19 cellular contexts compared by ENCODE assay signal in the genomic region with DNA sequence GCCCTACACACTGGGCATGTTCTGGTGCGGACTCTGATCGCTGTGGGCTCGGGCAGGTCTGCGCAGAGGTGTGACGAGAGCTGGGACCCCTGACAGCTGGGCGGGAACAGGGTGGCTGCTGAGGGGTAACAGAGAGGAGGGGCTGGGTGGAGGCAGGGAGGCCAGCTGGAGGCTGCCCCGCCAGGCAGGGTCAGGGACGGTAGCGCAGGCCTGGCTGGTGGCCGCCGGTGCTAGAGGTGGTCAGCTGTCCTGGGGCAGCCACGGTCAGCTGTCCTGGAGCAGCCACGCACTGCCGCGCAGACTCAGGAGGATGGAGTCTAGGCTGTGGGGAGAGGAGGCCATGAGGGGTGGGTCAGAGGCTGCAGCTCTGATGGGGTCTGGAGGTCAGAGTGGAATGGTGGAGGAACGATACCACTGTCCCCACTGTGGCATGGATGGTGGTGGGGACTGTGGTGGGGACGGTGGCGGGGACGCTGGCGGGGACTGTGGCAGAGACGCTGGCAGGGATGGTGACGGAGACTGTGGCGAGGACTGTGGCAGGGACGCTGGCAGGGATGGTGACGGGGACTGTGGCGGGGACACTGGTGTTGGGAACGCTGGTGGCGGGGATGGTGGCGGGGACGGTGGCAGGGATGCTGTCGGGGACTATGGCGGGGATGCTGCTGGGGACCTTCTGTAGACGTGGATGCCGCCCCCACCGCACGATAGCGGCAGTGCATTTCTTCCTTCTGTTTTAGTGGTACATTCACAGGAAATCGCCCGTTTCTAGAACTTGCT. TPM values are rescaled to one million over a fixed set of nuclear protein-coding genes. Genes with fewer than 3 reads are reported as not detected.
DNase-seq lines count a peak whose midpoint lies in the region; ATAC-seq, FAIRE-seq and TF ChIP-seq lines count a peak whose summit lies in the region.
"Had no signal": no experiment of that assay in that cellular context is flagged by ENCODE, and none has a peak within 500 bp of the region (broad histone marks: within the 10 kb centered on the region; RNA-seq: fewer than 3 reads in every experiment).

No MANE protein-coding gene starts in this region.

- TF ChIP-seq EP300 in transverse colon (IDR thresholded peaks at IDR 0.05; ENCODE audit: low read depth), result no peak

- no peak for FAIRE-seq in kidney (lab: Jason Lieb, UNC)

- in situ Hi-C loops in transverse colon (cut with MboI; ENCODE audit: low pct_ligation_motif_present in 1 of 4, low pct_unique_long_range_greater_than_20kb in 1 of 4, low sequenced_read_pairs in 3 of 4), result no loop called here

- H3K4me3 ChIP-seq in kidney (ENCODE audit: low read length in 2 of 2) (no peak overlapping the region), tibial artery (no peak overlapping the region), transverse colon (no peak overlapping the region)
- H3K4me3 ChIP-seq: ascending aorta, PC-9, testis had no signal

- H3K4me1 ChIP-seq in kidney (ENCODE audit: control insufficient read depth in 1 of 2, insufficient read depth in 1 of 2, low read depth in 1 of 2, low read length in 2 of 2) (no peaks in the 10 kb centered on the region), tibial artery (peaks cover 0 to 8% (median 0%) of the 10 kb centered on the region in 4 donors), transverse colon (peaks cover 4 to 12% (median 8%) of the 10 kb centered on the region in 4 donors)
- H3K4me1 ChIP-seq: ascending aorta, testis had no signal

- DNase-seq in Right ventricle myocardium inferior (ENCODE audit: missing footprints) (peak; percentile 45), left cardiac atrium (no peak), kidney (peak; percentile 69), tibial artery (peak; percentile 9 to 38), germinal center (ENCODE audit: low spot score) (no peak), transverse colon (no peak)
- peak; percentile 39 for DNase-seq in activated CD8-positive, alpha-beta memory T cell treated with anti-CD3 and anti-CD28 coated beads, Interleukin-2, amount 50 U/mL, for 48 hours
- DNase-seq: activated naive CD4-positive, alpha-beta T cell treated with Interleukin-2 at 50 U/mL for 16 hours; DMS53; effector memory CD8-positive, alpha-beta T cell; NCI-H1105 treated with DMSO at 0.1 percent for 48 hours; NCI-H2081; PC-9; stimulated activated CD4-positive, alpha-beta T cell treated with anti-CD3 and anti-CD28 coated beads, Interleukin-15, amount 100 ng/mL, for 24 hours; T-helper 9 cell; testis had no signal

- TF ChIP-seq POLR2A in transverse colon (IDR thresholded peaks at IDR 0.05), result no peak

- no peaks in the 10 kb centered on the region for H3K36me3 ChIP-seq in kidney (ENCODE audit: control insufficient read depth in 1 of 2, insufficient read depth in 2 of 2, low read length in 2 of 2)
- H3K36me3 ChIP-seq in tibial artery, result no peaks in the 10 kb centered on the region
- no peaks in the 10 kb centered on the region for H3K36me3 ChIP-seq in transverse colon
- H3K36me3 ChIP-seq: ascending aorta had no signal

- no peak for ATAC-seq in Right ventricle myocardium inferior
- no peak for ATAC-seq in left cardiac atrium
- no peak for ATAC-seq in GM21529 (IDR thresholded peaks at IDR 0.05; ENCODE audit: unreplicated experiment)
- ATAC-seq: effector memory CD8-positive, alpha-beta T cell had no signal

- H3K27me3 ChIP-seq in tibial artery (peaks cover 0 to 25% of the 10 kb centered on the region in 2 donors), transverse colon (peaks cover 6% of the 10 kb centered on the region)
- H3K27me3 ChIP-seq: ascending aorta, neutrophil, testis had no signal

- H3K9me3 ChIP-seq in kidney (ENCODE audit: control insufficient read depth in 1 of 2, low read length in 2 of 2), result peaks cover 0 to 4% of the 10 kb centered on the region in 2 donors
- H3K9me3 ChIP-seq in tibial artery, result peaks cover 0 to 18% (median 5%) of the 10 kb centered on the region in 3 donors
- peaks cover 0 to 7% of the 10 kb centered on the region in 2 donors for H3K9me3 ChIP-seq in transverse colon
- H3K9me3 ChIP-seq: neutrophil, testis had no signal

- no peak overlapping the region for H3K27ac ChIP-seq in kidney (ENCODE audit: low read depth in 2 of 2, low read length in 2 of 2)
- H3K27ac ChIP-seq in tibial artery, result no peak overlapping the region
- H3K27ac ChIP-seq in transverse colon, result no peak overlapping the region
- H3K27ac ChIP-seq: ascending aorta, neutrophil, PC-9, testis had no signal

- no peak overlapping the region for H3K9ac ChIP-seq in kidney (ENCODE audit: low read length in 2 of 2)

- intact Hi-C loops in Right ventricle myocardium inferior (cut with DNase I), result no loop called here
- intact Hi-C loops in left cardiac atrium (cut with DNase I), result loop anchor here in 1 of 2 donors (10.0 kb wide), 1 partner anchor 61 kb away; no protein-coding TSS in a partner anchor
- intact Hi-C loops in kidney (cut with DNase I), result no loop called here
- intact Hi-C loops in tibial artery (cut with DNase I; ENCODE audit: low total_unique reads), result no loop called here
- intact Hi-C loops in transverse colon (cut with DNase I; ENCODE audit: low total_unique reads), result no loop called here

- TF ChIP-seq CTCF in kidney (IDR thresholded peaks at IDR 0.05; ENCODE audit: borderline replicate concordance, extremely low read depth, insufficient read depth) (no peak), tibial artery (IDR thresholded peaks at IDR 0.05) (no peak), transverse colon (IDR thresholded peaks at IDR 0.05) (no peak)

- 84 to 93% methylated on average over 7 to 38 of the region's 39 CpGs for WGBS in transverse colon (ENCODE audit: low coverage in 1 of 2), 2 donors

RNA-seq across cellular contexts. Expression of gene LRRC3, which starts 21.3 kb away (rescaled TPM):
- 3.3 TPM for total RNA-seq in Right ventricle myocardium inferior
- 1 to 10 TPM; 1.4 to 2.5 TPM for total RNA-seq in left cardiac atrium
- 1.4 TPM for total RNA-seq in kidney
- 0.60 TPM for polyA plus RNA-seq in kidney (ENCODE audit: insufficient read depth, low read depth, low replicate concordance)
- total RNA-seq in transverse colon, result 1 to 10 TPM; 4.4 to 6.7 (median 5.1) TPM

Comparison
In these comparisons a context has a peak if more than half of its experiments do, and no peak if none do; other contexts are left out.
1. DNase-seq: peak in Right ventricle myocardium inferior (single experiment), activated CD8-positive, alpha-beta memory T cell treated with anti-CD3 and anti-CD28 coated beads, Interleukin-2, amount 50 U/mL, for 48 hours (single experiment), kidney (single experiment) and tibial artery (2 of 2); none in left cardiac atrium (single experiment), germinal center (single experiment) and transverse colon (single experiment).